Comparison of ENCODE assay signal across 1 cellular context in genomic region chr12:26736563-26737486, GRCh38.
TF ChIP-seq lines count a peak whose summit lies in the region.

No MANE protein-coding gene starts in this region.

TF ChIP-seq in HepG2, 621 proteins besides CTCF, POLR2A, EP300 and RAD21 (continued from another document):
- no peak for TF ChIP-seq E2F2 (CRISPR knock-in tag; IDR thresholded peaks at IDR 0.05; ENCODE audit: borderline replicate concordance)
- peak; percentile 22; the same call in 1 of the 2 replicates for TF ChIP-seq ZBED4 (CRISPR knock-in tag; IDR thresholded peaks at IDR 0.05; ENCODE audit: borderline replicate concordance)
- peak; percentile 69; the same call in 1 of the 2 replicates for TF ChIP-seq ZBTB44 (CRISPR knock-in tag; IDR thresholded peaks at IDR 0.05)
- peak; percentile 35 for TF ChIP-seq CBX1 (IDR thresholded peaks at IDR 0.05; ENCODE audit: low read depth)
- no peak; the same call in 1 of the 2 replicates for TF ChIP-seq TFAP4 (IDR thresholded peaks at IDR 0.05; ENCODE audit: borderline replicate concordance, low read depth)
- TF ChIP-seq ZNF382 (CRISPR knock-in tag; IDR thresholded peaks at IDR 0.05; ENCODE audit: borderline replicate concordance): no peak
- peak; percentile 43; the same call in 1 of the 2 replicates for TF ChIP-seq MTA1 (CRISPR knock-in tag; IDR thresholded peaks at IDR 0.05; ENCODE audit: borderline replicate concordance)
- 0 out of 2 replicates have a peak, but pooled peaks have one; percentile 15 for TF ChIP-seq TOPORS (CRISPR knock-in tag; IDR thresholded peaks at IDR 0.05)
- TF ChIP-seq FOXO1 (CRISPR knock-in tag; IDR thresholded peaks at IDR 0.05): peak; percentile 99
- peak; percentile 68; the same call in 1 of the 2 replicates for TF ChIP-seq ZHX1 (CRISPR knock-in tag; IDR thresholded peaks at IDR 0.05; ENCODE audit: low read depth)
- peak; percentile 94 for TF ChIP-seq THRA (CRISPR knock-in tag; IDR thresholded peaks at IDR 0.05; ENCODE audit: borderline replicate concordance)
- TF ChIP-seq TAF1 (CRISPR knock-in tag; IDR thresholded peaks at IDR 0.05): no peak
- TF ChIP-seq SMARCE1 (IDR thresholded peaks at IDR 0.05; ENCODE audit: borderline replicate concordance): 0 out of 2 replicates have a peak, but pooled peaks have one; percentile 33
- TF ChIP-seq REPIN1 (CRISPR knock-in tag; IDR thresholded peaks at IDR 0.05; ENCODE audit: borderline replicate concordance, low read depth): peak; percentile 81; the same call in 1 of the 2 replicates
- no peak for TF ChIP-seq ZNF660 (CRISPR knock-in tag; IDR thresholded peaks at IDR 0.05; ENCODE audit: borderline replicate concordance, low read depth)
- peak; percentile 91 for TF ChIP-seq POGZ (CRISPR knock-in tag; IDR thresholded peaks at IDR 0.05)
- 0 out of 3 replicates have a peak, but pooled peaks have one; percentile 31 for TF ChIP-seq MXI1 (IDR thresholded peaks at IDR 0.05; ENCODE audit: borderline replicate concordance, low read depth, low read length)
- peak; percentile 63; the same call in 1 of the 2 replicates for TF ChIP-seq JUNB (CRISPR knock-in tag; IDR thresholded peaks at IDR 0.05; ENCODE audit: borderline replicate concordance)
- TF ChIP-seq FLYWCH1 (CRISPR knock-in tag; IDR thresholded peaks at IDR 0.05): peak; percentile 12; the same call in 1 of the 2 replicates
- TF ChIP-seq ZNF644 (CRISPR knock-in tag; IDR thresholded peaks at IDR 0.05; ENCODE audit: low read depth): peak; percentile 89
- peak; percentile 75; the same call in 1 of the 2 replicates for TF ChIP-seq ZBTB7B (CRISPR knock-in tag; IDR thresholded peaks at IDR 0.05)
